22 cellular contexts compared by ENCODE assay signal in genomic region chr15:78446551-78446950, GRCh38. TPM values are rescaled to one million over a fixed set of nuclear protein-coding genes. Genes with fewer than 3 reads are reported as not detected.
DNase-seq lines count a peak whose midpoint lies in the region; ATAC-seq and TF ChIP-seq lines count a peak whose summit lies in the region.
"Had no signal": no experiment of that assay in that cellular context is flagged by ENCODE, and none has a peak within 500 bp of the region (broad histone marks: within the 10 kb centered on the region; RNA-seq: fewer than 3 reads in every experiment).

No MANE protein-coding gene starts in this region.

- ATAC-seq in activated T-cell treated with anti-CD3 and anti-CD28 coated beads, Interleukin-2, amount 50 U/mL, for 72 hours (replicated peaks in 1 of 2): no peak
- ATAC-seq in stimulated activated memory B cell treated with anti-CD40 and anti-IgM and Interleukin-4, amounts not matched to agents 10 μg/mL and 1 μg/mL and 100 μg/mL, for 72 hours: no peak
- ATAC-seq in GM21367 (IDR thresholded peaks at IDR 0.05; ENCODE audit: unreplicated experiment): no peak
- ATAC-seq: esophagus mucosa, SK-N-SH treated with all-trans-retinoic acid at 6 μM for 48 hours had no signal

- no peak overlapping the region for H3K4me3 Mint-ChIP-seq in activated T-cell treated with anti-CD3 and anti-CD28 coated beads, Interleukin-2, amount 50 U/mL, for 72 hours
- H3K4me3 Mint-ChIP-seq in activated T-helper 1 cell treated with anti-CD3 and anti-CD28 coated beads, Interleukin-12 subunit alpha, Interleukin-12 subunit beta, Interleukin-2, Interleukin-4 antibody, amounts not matched to agents 30 ng/mL and 10 ng/mL and 1 ng/mL, durations not matched to agents 14 hours and 24 hours and 36 hours: no peak overlapping the region
- H3K4me3 Mint-ChIP-seq in endothelial cell (ENCODE audit: unreplicated experiment): no peak overlapping the region
- H3K4me3 Mint-ChIP-seq in stimulated activated memory B cell treated with anti-CD40 and anti-IgM and Interleukin-4, amounts not matched to agents 10 μg/mL and 1 μg/mL and 100 μg/mL, for 72 hours: no peak overlapping the region
- H3K4me3 Mint-ChIP-seq: activated B cell treated with CpG ODN at 0.5 μM for 24 hours; activated CD4-positive, alpha-beta memory T cell treated with anti-CD3 and anti-CD28 coated beads, Interleukin-2, amount 10 ng/mL, durations not matched to agents 7 days and 5 days; activated naive CD4-positive, alpha-beta T cell treated with anti-CD3 and anti-CD28 coated beads, Interleukin-2, amount 10 ng/mL, durations not matched to agents 7 days and 5 days had no signal

- no peak for DNase-seq in activated T-cell treated with anti-CD3 and anti-CD28 coated beads, Interleukin-2, amount 50 U/mL, for 72 hours
- DNase-seq in activated T-cell treated with anti-CD3 and anti-CD28 coated beads for 4 hours (no peak), endothelial cell (ENCODE audit: low spot score) (no peak), NCI-H1417 treated with DMSO at 0.1 percent for 48 hours (lab: John Stamatoyannopoulos, UW) (no peak), OCI-M1 (lab: John Stamatoyannopoulos, UW) (no peak)
- no peak for DNase-seq in activated T-helper 1 cell treated with anti-CD3 and anti-CD28 coated beads, Interleukin-12 subunit alpha, Interleukin-12 subunit beta, Interleukin-2, Interleukin-4 antibody, amounts not matched to agents 30 ng/mL and 10 ng/mL and 1 ng/mL, durations not matched to agents 14 hours and 24 hours and 36 hours (ENCODE audit: low spot score)
- DNase-seq: activated B cell treated with CpG ODN at 0.5 μM for 24 hours; activated CD4-positive, alpha-beta memory T cell treated with anti-CD3 and anti-CD28 coated beads, Interleukin-2, amount 10 ng/mL, durations not matched to agents 7 days and 5 days; activated naive CD4-positive, alpha-beta T cell treated with anti-CD3 and anti-CD28 coated beads, Interleukin-2, amount 10 ng/mL, durations not matched to agents 7 days and 5 days; COR-L47; DMS79 treated with DMSO at 0.1 percent for 48 hours; effector CD8-positive, alpha-beta T cell; GOT3; kidney; NCI-H1436; NCI-H2107; NCI-H446; substantia nigra had no signal

- H3K27me3 Mint-ChIP-seq in activated T-cell treated with anti-CD3 and anti-CD28 coated beads, Interleukin-2, amount 50 U/mL, for 72 hours (ENCODE audit: low read depth): no peaks in the 10 kb centered on the region
- H3K27me3 Mint-ChIP-seq in activated T-helper 1 cell treated with anti-CD3 and anti-CD28 coated beads, Interleukin-12 subunit alpha, Interleukin-12 subunit beta, Interleukin-2, Interleukin-4 antibody, amounts not matched to agents 30 ng/mL and 10 ng/mL and 1 ng/mL, durations not matched to agents 14 hours and 24 hours and 36 hours (ENCODE audit: insufficient read depth): no peaks in the 10 kb centered on the region
- H3K27me3 Mint-ChIP-seq in endothelial cell (ENCODE audit: unreplicated experiment): peaks cover 3% of the 10 kb centered on the region
- no peaks in the 10 kb centered on the region for H3K27me3 Mint-ChIP-seq in stimulated activated memory B cell treated with anti-CD40 and anti-IgM and Interleukin-4, amounts not matched to agents 10 μg/mL and 1 μg/mL and 100 μg/mL, for 72 hours
- H3K27me3 Mint-ChIP-seq: activated B cell treated with CpG ODN at 0.5 μM for 24 hours; activated CD4-positive, alpha-beta memory T cell treated with anti-CD3 and anti-CD28 coated beads, Interleukin-2, amount 10 ng/mL, durations not matched to agents 7 days and 5 days; activated naive CD4-positive, alpha-beta T cell treated with anti-CD3 and anti-CD28 coated beads, Interleukin-2, amount 10 ng/mL, durations not matched to agents 7 days and 5 days had no signal

- TF ChIP-seq CTCF in endothelial cell (IDR thresholded peaks at IDR 0.05; ENCODE audit: unreplicated experiment): no peak

- H3K36me3 Mint-ChIP-seq in activated T-cell treated with anti-CD3 and anti-CD28 coated beads, Interleukin-2, amount 50 U/mL, for 72 hours (ENCODE audit: insufficient read depth in 2 of 2): peaks cover 11 to 31% of the 10 kb centered on the region in 2 donors
- H3K36me3 Mint-ChIP-seq in activated T-helper 1 cell treated with anti-CD3 and anti-CD28 coated beads, Interleukin-12 subunit alpha, Interleukin-12 subunit beta, Interleukin-2, Interleukin-4 antibody, amounts not matched to agents 30 ng/mL and 10 ng/mL and 1 ng/mL, durations not matched to agents 14 hours and 24 hours and 36 hours (ENCODE audit: low read depth): peaks cover 33% of the 10 kb centered on the region
- peaks cover 34% of the 10 kb centered on the region for H3K36me3 Mint-ChIP-seq in endothelial cell (ENCODE audit: low read depth, unreplicated experiment)
- peaks cover 50% of the 10 kb centered on the region for H3K36me3 Mint-ChIP-seq in stimulated activated memory B cell treated with anti-CD40 and anti-IgM and Interleukin-4, amounts not matched to agents 10 μg/mL and 1 μg/mL and 100 μg/mL, for 72 hours

- H3K4me1 Mint-ChIP-seq in activated T-cell treated with anti-CD3 and anti-CD28 coated beads, Interleukin-2, amount 50 U/mL, for 72 hours (ENCODE audit: low read depth): peaks cover 59% of the 10 kb centered on the region
- peaks cover 37% of the 10 kb centered on the region for H3K4me1 Mint-ChIP-seq in activated T-helper 1 cell treated with anti-CD3 and anti-CD28 coated beads, Interleukin-12 subunit alpha, Interleukin-12 subunit beta, Interleukin-2, Interleukin-4 antibody, amounts not matched to agents 30 ng/mL and 10 ng/mL and 1 ng/mL, durations not matched to agents 14 hours and 24 hours and 36 hours (ENCODE audit: low read depth)
- no peaks in the 10 kb centered on the region for H3K4me1 Mint-ChIP-seq in endothelial cell (ENCODE audit: unreplicated experiment)
- peaks cover 55% of the 10 kb centered on the region for H3K4me1 Mint-ChIP-seq in stimulated activated memory B cell treated with anti-CD40 and anti-IgM and Interleukin-4, amounts not matched to agents 10 μg/mL and 1 μg/mL and 100 μg/mL, for 72 hours

- intact Hi-C loops in activated T-helper 1 cell treated with anti-CD3 and anti-CD28 coated beads, Interleukin-12 subunit alpha, Interleukin-12 subunit beta, Interleukin-2, Interleukin-4 antibody, amounts not matched to agents 30 ng/mL and 10 ng/mL and 1 ng/mL, durations not matched to agents 14 hours and 24 hours and 36 hours (cut with micrococcal nuclease): no loop called here

- peak overlapping the region; percentile 59 for H3K27ac Mint-ChIP-seq in activated T-cell treated with anti-CD3 and anti-CD28 coated beads, Interleukin-2, amount 50 U/mL, for 72 hours
- peak overlapping the region; percentile 31 for H3K27ac Mint-ChIP-seq in activated T-helper 1 cell treated with anti-CD3 and anti-CD28 coated beads, Interleukin-12 subunit alpha, Interleukin-12 subunit beta, Interleukin-2, Interleukin-4 antibody, amounts not matched to agents 30 ng/mL and 10 ng/mL and 1 ng/mL, durations not matched to agents 14 hours and 24 hours and 36 hours
- peak overlapping the region; percentile 10 for H3K27ac Mint-ChIP-seq in endothelial cell (ENCODE audit: unreplicated experiment)
- H3K27ac Mint-ChIP-seq in stimulated activated memory B cell treated with anti-CD40 and anti-IgM and Interleukin-4, amounts not matched to agents 10 μg/mL and 1 μg/mL and 100 μg/mL, for 72 hours: peak overlapping the region; percentile 40
- H3K27ac Mint-ChIP-seq: activated B cell treated with CpG ODN at 0.5 μM for 24 hours; activated CD4-positive, alpha-beta memory T cell treated with anti-CD3 and anti-CD28 coated beads, Interleukin-2, amount 10 ng/mL, durations not matched to agents 7 days and 5 days had no signal

- H3K9me3 Mint-ChIP-seq in activated T-cell treated with anti-CD3 and anti-CD28 coated beads, Interleukin-2, amount 50 U/mL, for 72 hours: no peaks in the 10 kb centered on the region
- no peaks in the 10 kb centered on the region for H3K9me3 Mint-ChIP-seq in activated T-helper 1 cell treated with anti-CD3 and anti-CD28 coated beads, Interleukin-12 subunit alpha, Interleukin-12 subunit beta, Interleukin-2, Interleukin-4 antibody, amounts not matched to agents 30 ng/mL and 10 ng/mL and 1 ng/mL, durations not matched to agents 14 hours and 24 hours and 36 hours
- no peaks in the 10 kb centered on the region for H3K9me3 Mint-ChIP-seq in endothelial cell (ENCODE audit: unreplicated experiment)
- H3K9me3 Mint-ChIP-seq in stimulated activated memory B cell treated with anti-CD40 and anti-IgM and Interleukin-4, amounts not matched to agents 10 μg/mL and 1 μg/mL and 100 μg/mL, for 72 hours: no peaks in the 10 kb centered on the region
- H3K9me3 Mint-ChIP-seq: activated B cell treated with CpG ODN at 0.5 μM for 24 hours; activated CD4-positive, alpha-beta memory T cell treated with anti-CD3 and anti-CD28 coated beads, Interleukin-2, amount 10 ng/mL, durations not matched to agents 7 days and 5 days; activated naive CD4-positive, alpha-beta T cell treated with anti-CD3 and anti-CD28 coated beads, Interleukin-2, amount 10 ng/mL, durations not matched to agents 7 days and 5 days had no signal

RNA-seq across cellular contexts. Expression of gene IREB2, which starts 8.5 kb away (rescaled TPM):
- 10 to 100 TPM; 64.1 to 72.2 TPM for total RNA-seq in activated T-cell treated with anti-CD3 and anti-CD28 coated beads, Interleukin-2, amount 50 U/mL, for 72 hours
- 98.0 and 103 TPM in 2 replicates for total RNA-seq in activated T-helper 1 cell treated with anti-CD3 and anti-CD28 coated beads, Interleukin-12 subunit alpha, Interleukin-12 subunit beta, Interleukin-2, Interleukin-4 antibody, amounts not matched to agents 30 ng/mL and 10 ng/mL and 1 ng/mL, durations not matched to agents 14 hours and 24 hours and 36 hours
- 71.3 TPM for total RNA-seq in endothelial cell (ENCODE audit: unreplicated experiment)
